40 cellular contexts compared by ENCODE assay signal in genomic region chr20:33022733-33023438, GRCh38. TPM values are rescaled to one million over a fixed set of nuclear protein-coding genes. Genes with fewer than 3 reads are reported as not detected.
"Had no signal": no experiment of that assay in that cellular context is flagged by ENCODE, and none has a peak within 500 bp of the region (broad histone marks: within the 10 kb centered on the region; RNA-seq: fewer than 3 reads in every experiment).

No MANE protein-coding gene starts in this region.

- FAIRE-seq: astrocyte, bronchial epithelial cell had no signal

- DNase-seq: activated effector memory CD4-positive, alpha-beta T cell treated with anti-CD3 and anti-CD28 coated beads, Interleukin-2, amount 50 U/mL, for 16 hours; activated effector memory CD4-positive, alpha-beta T cell treated with Interleukin-2 at 50 U/mL for 16 hours; activated gamma-delta T cell; activated gamma-delta T cell treated with Interleukin-2 at 50 U/mL for 16 hours; activated naive CD4-positive, alpha-beta T cell; activated naive CD4-positive, alpha-beta T cell treated with anti-CD3 and anti-CD28 coated beads for 36 hours; activated naive CD4-positive, alpha-beta T cell treated with anti-CD3 and anti-CD28 coated beads, Interleukin-2, amount 10 ng/mL, durations not matched to agents 7 days and 5 days; activated naive CD4-positive, alpha-beta T cell treated with anti-CD3 and anti-CD28 coated beads, Interleukin-2, amount 50 U/mL, for 16 hours; activated naive CD4-positive, alpha-beta T cell treated with Interleukin-2 at 50 U/mL for 16 hours; activated naive CD8-positive, alpha-beta T cell treated with anti-CD3 and anti-CD28 coated beads for 36 hours; activated naive CD8-positive, alpha-beta T cell treated with anti-CD3 and anti-CD28 coated beads, Interleukin-2, amount 10 ng/mL, durations not matched to agents 7 days and 5 days; activated naive CD8-positive, alpha-beta T cell treated with anti-CD3 and anti-CD28 coated beads, Interleukin-2, amount 50 U/mL, for 24 hours; activated T-cell treated with anti-CD3 and anti-CD28 coated beads for 4 hours; activated T-cell treated with anti-CD3 and anti-CD28 coated beads, Interleukin-2, amount 50 U/mL, for 1 hour; activated T-cell treated with anti-CD3 and anti-CD28 coated beads, Interleukin-2, amount 50 U/mL, for 24 hours; activated T-cell treated with anti-CD3 and anti-CD28 coated beads, Interleukin-2, amount 50 U/mL, for 4 hours; activated T-cell treated with anti-CD3 and anti-CD28 coated beads, Interleukin-2, amount 50 U/mL, for 48 hours; activated T-cell treated with anti-CD3 and anti-CD28 coated beads, Interleukin-2, amount 50 U/mL, for 72 hours; adrenal gland; amniotic stem cell; amygdala; anterior cingulate cortex; aorta; body of pancreas; brain microvascular endothelial cell; caudate nucleus; central memory CD4-positive, alpha-beta T cell; cerebellar nuclear complex had no signal

- H3K9me3 ChIP-seq: adrenal gland, ascending aorta, body of pancreas, breast epithelium had no signal

- ATAC-seq: activated naive CD4-positive, alpha-beta T cell treated with anti-CD3 and anti-CD28 coated beads, Interleukin-2, amount 50 U/mL, for 72 hours; activated naive CD8-positive, alpha-beta T cell treated with anti-CD3 and anti-CD28 coated beads, Interleukin-2, amount 50 U/mL, for 24 hours; activated T-cell treated with anti-CD3 and anti-CD28 coated beads, Interleukin-2, amount 50 U/mL, for 4 hours; activated T-cell treated with anti-CD3 and anti-CD28 coated beads, Interleukin-2, amount 50 U/mL, for 72 hours; activated T-helper 17 cell treated with anti-CD3 and anti-CD28 coated beads, Interleukin-2, amount 50 U/mL, for 72 hours; body of pancreas had no signal

- H3K4me1 ChIP-seq: adrenal gland, ascending aorta, body of pancreas, breast epithelium had no signal

- H3K36me3 ChIP-seq: adrenal gland, ascending aorta, brain microvascular endothelial cell, breast epithelium, cardiac muscle cell had no signal

- H3K27me3 ChIP-seq: adrenal gland, ascending aorta, body of pancreas, brain microvascular endothelial cell, breast epithelium, cardiac muscle cell had no signal

- H3K27ac ChIP-seq: adrenal gland, ascending aorta, body of pancreas, brain microvascular endothelial cell, breast epithelium, cardiac muscle cell had no signal

- H3K4me3 ChIP-seq: adrenal gland, ascending aorta, body of pancreas, breast epithelium, cardiac muscle cell had no signal

RNA-seq across cellular contexts. Expression of gene BPIFB6, which starts 8.6 kb away (rescaled TPM):
- total RNA-seq: activated naive CD4-positive, alpha-beta T cell treated with anti-CD3 and anti-CD28 coated beads for 36 hours; activated naive CD4-positive, alpha-beta T cell treated with anti-CD3 and anti-CD28 coated beads, Interleukin-2, amount 50 U/mL, for 72 hours; activated naive CD8-positive, alpha-beta T cell treated with anti-CD3 and anti-CD28 coated beads for 36 hours; activated naive CD8-positive, alpha-beta T cell treated with anti-CD3 and anti-CD28 coated beads, Interleukin-2, amount 10 ng/mL, durations not matched to agents 7 days and 5 days; activated T-cell treated with anti-CD3 and anti-CD28 coated beads, Interleukin-2, amount 50 U/mL, for 4 hours; activated T-cell treated with anti-CD3 and anti-CD28 coated beads, Interleukin-2, amount 50 U/mL, for 72 hours; activated T-helper 1 cell treated with anti-CD3 and anti-CD28 coated beads, Interleukin-12 subunit alpha, Interleukin-12 subunit beta, Interleukin-2, Interleukin-4 antibody, amounts not matched to agents 30 ng/mL and 10 ng/mL and 1 ng/mL, durations not matched to agents 14 hours and 24 hours and 36 hours; activated T-helper 17 cell treated with anti-CD3 and anti-CD28 coated beads, Interleukin-2, amount 50 U/mL, for 72 hours; activated T-helper 2 cell treated with anti-CD3 and anti-CD28 coated beads, Interferon-gamma antibody, Interleukin-2, Interleukin-4, amounts not matched to agents 10 μg/mL and 5 μg/mL and 100 μg/mL, durations not matched to agents 14 hours and 24 hours and 36 hours; adrenal gland; aorta; ascending aorta; astrocyte; body of pancreas; breast epithelium; bronchial epithelial cell; cardiac muscle cell; cardiac septum; cerebellum had no signal
- polyA plus RNA-seq: adipose tissue, adrenal gland, aorta, cardiac muscle cell had no signal

RNA-seq across cellular contexts. Expression of gene BPIFB2, which starts 15.4 kb away (rescaled TPM):
- total RNA-seq: activated naive CD4-positive, alpha-beta T cell treated with anti-CD3 and anti-CD28 coated beads for 36 hours; activated naive CD4-positive, alpha-beta T cell treated with anti-CD3 and anti-CD28 coated beads, Interleukin-2, amount 50 U/mL, for 72 hours; activated naive CD8-positive, alpha-beta T cell treated with anti-CD3 and anti-CD28 coated beads for 36 hours; activated naive CD8-positive, alpha-beta T cell treated with anti-CD3 and anti-CD28 coated beads, Interleukin-2, amount 10 ng/mL, durations not matched to agents 7 days and 5 days; activated T-cell treated with anti-CD3 and anti-CD28 coated beads, Interleukin-2, amount 50 U/mL, for 72 hours; activated T-helper 1 cell treated with anti-CD3 and anti-CD28 coated beads, Interleukin-12 subunit alpha, Interleukin-12 subunit beta, Interleukin-2, Interleukin-4 antibody, amounts not matched to agents 30 ng/mL and 10 ng/mL and 1 ng/mL, durations not matched to agents 14 hours and 24 hours and 36 hours; activated T-helper 17 cell treated with anti-CD3 and anti-CD28 coated beads, Interleukin-2, amount 50 U/mL, for 72 hours; activated T-helper 2 cell treated with anti-CD3 and anti-CD28 coated beads, Interferon-gamma antibody, Interleukin-2, Interleukin-4, amounts not matched to agents 10 μg/mL and 5 μg/mL and 100 μg/mL, durations not matched to agents 14 hours and 24 hours and 36 hours; aorta; ascending aorta; astrocyte; body of pancreas; bronchial epithelial cell; cardiac muscle cell; cardiac septum; cerebellum had no signal
- polyA plus RNA-seq: adipose tissue, adrenal gland, aorta, cardiac muscle cell had no signal

RNA-seq across cellular contexts. Expression of gene SUN5, which starts 18.7 kb away (rescaled TPM):
- total RNA-seq: activated naive CD4-positive, alpha-beta T cell treated with anti-CD3 and anti-CD28 coated beads for 36 hours; activated naive CD4-positive, alpha-beta T cell treated with anti-CD3 and anti-CD28 coated beads, Interleukin-2, amount 50 U/mL, for 72 hours; activated naive CD8-positive, alpha-beta T cell treated with anti-CD3 and anti-CD28 coated beads for 36 hours; activated naive CD8-positive, alpha-beta T cell treated with anti-CD3 and anti-CD28 coated beads, Interleukin-2, amount 10 ng/mL, durations not matched to agents 7 days and 5 days; activated T-cell treated with anti-CD3 and anti-CD28 coated beads, Interleukin-2, amount 50 U/mL, for 4 hours; activated T-cell treated with anti-CD3 and anti-CD28 coated beads, Interleukin-2, amount 50 U/mL, for 72 hours; activated T-helper 1 cell treated with anti-CD3 and anti-CD28 coated beads, Interleukin-12 subunit alpha, Interleukin-12 subunit beta, Interleukin-2, Interleukin-4 antibody, amounts not matched to agents 30 ng/mL and 10 ng/mL and 1 ng/mL, durations not matched to agents 14 hours and 24 hours and 36 hours; activated T-helper 17 cell treated with anti-CD3 and anti-CD28 coated beads, Interleukin-2, amount 50 U/mL, for 72 hours; activated T-helper 2 cell treated with anti-CD3 and anti-CD28 coated beads, Interferon-gamma antibody, Interleukin-2, Interleukin-4, amounts not matched to agents 10 μg/mL and 5 μg/mL and 100 μg/mL, durations not matched to agents 14 hours and 24 hours and 36 hours; adrenal gland; aorta; ascending aorta; astrocyte; body of pancreas; breast epithelium; bronchial epithelial cell; cardiac muscle cell; cardiac septum; cerebellum had no signal
- polyA plus RNA-seq: adipose tissue, adrenal gland, aorta, cardiac muscle cell had no signal

RNA-seq across cellular contexts. Expression of gene BPIFB3, which starts 30.8 kb away (rescaled TPM):
- total RNA-seq: activated naive CD4-positive, alpha-beta T cell treated with anti-CD3 and anti-CD28 coated beads for 36 hours; activated naive CD4-positive, alpha-beta T cell treated with anti-CD3 and anti-CD28 coated beads, Interleukin-2, amount 50 U/mL, for 72 hours; activated naive CD8-positive, alpha-beta T cell treated with anti-CD3 and anti-CD28 coated beads for 36 hours; activated naive CD8-positive, alpha-beta T cell treated with anti-CD3 and anti-CD28 coated beads, Interleukin-2, amount 10 ng/mL, durations not matched to agents 7 days and 5 days; activated T-cell treated with anti-CD3 and anti-CD28 coated beads, Interleukin-2, amount 50 U/mL, for 4 hours; activated T-cell treated with anti-CD3 and anti-CD28 coated beads, Interleukin-2, amount 50 U/mL, for 72 hours; activated T-helper 1 cell treated with anti-CD3 and anti-CD28 coated beads, Interleukin-12 subunit alpha, Interleukin-12 subunit beta, Interleukin-2, Interleukin-4 antibody, amounts not matched to agents 30 ng/mL and 10 ng/mL and 1 ng/mL, durations not matched to agents 14 hours and 24 hours and 36 hours; activated T-helper 17 cell treated with anti-CD3 and anti-CD28 coated beads, Interleukin-2, amount 50 U/mL, for 72 hours; activated T-helper 2 cell treated with anti-CD3 and anti-CD28 coated beads, Interferon-gamma antibody, Interleukin-2, Interleukin-4, amounts not matched to agents 10 μg/mL and 5 μg/mL and 100 μg/mL, durations not matched to agents 14 hours and 24 hours and 36 hours; adrenal gland; aorta; ascending aorta; astrocyte; body of pancreas; breast epithelium; bronchial epithelial cell; cardiac muscle cell; cardiac septum; cerebellum had no signal
- polyA plus RNA-seq: adipose tissue, adrenal gland, aorta, cardiac muscle cell had no signal

RNA-seq across cellular contexts. Expression of gene BPIFB4, which starts 56.6 kb away (rescaled TPM):
- total RNA-seq: activated naive CD4-positive, alpha-beta T cell treated with anti-CD3 and anti-CD28 coated beads for 36 hours; activated naive CD4-positive, alpha-beta T cell treated with anti-CD3 and anti-CD28 coated beads, Interleukin-2, amount 50 U/mL, for 72 hours; activated naive CD8-positive, alpha-beta T cell treated with anti-CD3 and anti-CD28 coated beads for 36 hours; activated naive CD8-positive, alpha-beta T cell treated with anti-CD3 and anti-CD28 coated beads, Interleukin-2, amount 10 ng/mL, durations not matched to agents 7 days and 5 days; activated T-cell treated with anti-CD3 and anti-CD28 coated beads, Interleukin-2, amount 50 U/mL, for 4 hours; activated T-cell treated with anti-CD3 and anti-CD28 coated beads, Interleukin-2, amount 50 U/mL, for 72 hours; activated T-helper 1 cell treated with anti-CD3 and anti-CD28 coated beads, Interleukin-12 subunit alpha, Interleukin-12 subunit beta, Interleukin-2, Interleukin-4 antibody, amounts not matched to agents 30 ng/mL and 10 ng/mL and 1 ng/mL, durations not matched to agents 14 hours and 24 hours and 36 hours; activated T-helper 17 cell treated with anti-CD3 and anti-CD28 coated beads, Interleukin-2, amount 50 U/mL, for 72 hours; activated T-helper 2 cell treated with anti-CD3 and anti-CD28 coated beads, Interferon-gamma antibody, Interleukin-2, Interleukin-4, amounts not matched to agents 10 μg/mL and 5 μg/mL and 100 μg/mL, durations not matched to agents 14 hours and 24 hours and 36 hours; adrenal gland; aorta; ascending aorta; astrocyte; body of pancreas; breast epithelium; bronchial epithelial cell; cardiac muscle cell; cardiac septum; cerebellum had no signal
- polyA plus RNA-seq: aorta, cardiac muscle cell had no signal
